18 cellular contexts compared by ENCODE assay signal in the genomic region with DNA sequence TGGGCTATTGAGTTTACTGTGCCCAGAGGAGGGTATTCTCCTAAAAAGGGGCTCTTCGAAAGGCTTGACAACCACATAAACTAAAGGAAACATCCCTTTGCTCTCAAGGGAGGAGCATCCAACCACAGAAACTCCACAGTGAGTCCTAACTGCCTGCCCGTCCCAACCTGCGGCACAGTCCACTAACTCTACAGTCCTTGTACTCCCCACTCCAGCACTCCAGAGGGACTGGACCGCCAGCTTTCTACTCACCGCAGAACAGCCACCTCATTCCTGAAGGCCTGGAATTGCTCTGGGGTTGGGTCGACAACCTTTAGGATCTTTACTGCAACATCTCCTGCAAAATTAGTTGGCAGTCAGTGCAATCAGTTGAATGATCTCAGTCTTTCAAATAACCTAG. TPM values are rescaled to one million over a fixed set of nuclear protein-coding genes. Genes with fewer than 3 reads are reported as not detected.
"Had no signal": no experiment of that assay in that cellular context is flagged by ENCODE, and none has a peak within 500 bp of the region (broad histone marks: within the 10 kb centered on the region; RNA-seq: fewer than 3 reads in every experiment).

No MANE protein-coding gene starts in this region.

- H3K27ac ChIP-seq: SK-N-MC had no signal

- H3K27me3 ChIP-seq: testis had no signal

- ATAC-seq: effector memory CD8-positive, alpha-beta T cell; mucosa of descending colon; stimulated activated naive CD8-positive, alpha-beta T cell treated with anti-CD3 and anti-CD28 coated beads, Interleukin-15, amount 100 ng/mL, for 72 hours; T-cell had no signal

- H3K4me3 ChIP-seq: mucosa of descending colon, SK-N-MC, testis had no signal

- H3K4me3 Mint-ChIP-seq: activated B cell treated with CpG ODN at 0.5 μM for 24 hours; activated CD4-positive, alpha-beta T cell treated with anti-CD3 and anti-CD28 coated beads, Interleukin-2, amount 10 ng/mL, durations not matched to agents 7 days and 5 days; activated T-helper 1 cell treated with anti-CD3 and anti-CD28 coated beads, Interleukin-12 subunit alpha, Interleukin-12 subunit beta, Interleukin-2, Interleukin-4 antibody, amounts not matched to agents 30 ng/mL and 10 ng/mL and 1 ng/mL, durations not matched to agents 14 hours and 24 hours and 36 hours; effector memory CD8-positive, alpha-beta T cell; nephron; stimulated activated naive CD8-positive, alpha-beta T cell treated with anti-CD3 and anti-CD28 coated beads, Interleukin-15, amount 100 ng/mL, for 72 hours; T-cell had no signal

- H3K4me1 Mint-ChIP-seq: nephron; stimulated activated naive CD8-positive, alpha-beta T cell treated with anti-CD3 and anti-CD28 coated beads, Interleukin-15, amount 100 ng/mL, for 72 hours; T-cell had no signal

- H3K9me3 Mint-ChIP-seq: activated B cell treated with CpG ODN at 0.5 μM for 24 hours; activated CD4-positive, alpha-beta T cell treated with anti-CD3 and anti-CD28 coated beads, Interleukin-2, amount 10 ng/mL, durations not matched to agents 7 days and 5 days; activated T-helper 1 cell treated with anti-CD3 and anti-CD28 coated beads, Interleukin-12 subunit alpha, Interleukin-12 subunit beta, Interleukin-2, Interleukin-4 antibody, amounts not matched to agents 30 ng/mL and 10 ng/mL and 1 ng/mL, durations not matched to agents 14 hours and 24 hours and 36 hours; effector memory CD8-positive, alpha-beta T cell; nephron; stimulated activated naive CD8-positive, alpha-beta T cell treated with anti-CD3 and anti-CD28 coated beads, Interleukin-15, amount 100 ng/mL, for 72 hours; T-cell had no signal

- H3K27me3 Mint-ChIP-seq: activated B cell treated with CpG ODN at 0.5 μM for 24 hours; activated CD4-positive, alpha-beta T cell treated with anti-CD3 and anti-CD28 coated beads, Interleukin-2, amount 10 ng/mL, durations not matched to agents 7 days and 5 days; effector memory CD8-positive, alpha-beta T cell; stimulated activated naive CD8-positive, alpha-beta T cell treated with anti-CD3 and anti-CD28 coated beads, Interleukin-15, amount 100 ng/mL, for 72 hours; T-cell had no signal

- DNase-seq: activated B cell treated with CpG ODN at 0.5 μM for 24 hours; activated CD4-positive, alpha-beta T cell treated with anti-CD3 and anti-CD28 coated beads, Interleukin-2, amount 10 ng/mL, durations not matched to agents 7 days and 5 days; activated naive CD4-positive, alpha-beta T cell treated with Interleukin-2 at 50 U/mL for 16 hours; central memory CD4-positive, alpha-beta T cell; effector memory CD8-positive, alpha-beta T cell; hippocampal formation; kidney glomerular epithelial cell; mammary epithelial cell; mucosa of descending colon; stimulated activated CD4-positive, alpha-beta T cell treated with anti-CD3 and anti-CD28 coated beads, Interleukin-2, amount 100 ng/mL, for 48 hours; stimulated activated naive CD8-positive, alpha-beta T cell treated with anti-CD3 and anti-CD28 coated beads, Interleukin-15, amount 100 ng/mL, for 72 hours; T-cell; testis had no signal

- H3K27ac Mint-ChIP-seq: activated CD4-positive, alpha-beta T cell treated with anti-CD3 and anti-CD28 coated beads, Interleukin-2, amount 10 ng/mL, durations not matched to agents 7 days and 5 days; activated T-helper 1 cell treated with anti-CD3 and anti-CD28 coated beads, Interleukin-12 subunit alpha, Interleukin-12 subunit beta, Interleukin-2, Interleukin-4 antibody, amounts not matched to agents 30 ng/mL and 10 ng/mL and 1 ng/mL, durations not matched to agents 14 hours and 24 hours and 36 hours; nephron had no signal

- H3K9me3 ChIP-seq: mucosa of descending colon, testis had no signal

RNA-seq across cellular contexts. Expression of a gene that starts 46.2 kb away (rescaled TPM):
- total RNA-seq: activated B cell treated with CpG ODN at 0.5 μM for 24 hours; activated CD4-positive, alpha-beta T cell treated with anti-CD3 and anti-CD28 coated beads, Interleukin-2, amount 10 ng/mL, durations not matched to agents 7 days and 5 days; activated T-helper 1 cell treated with anti-CD3 and anti-CD28 coated beads, Interleukin-12 subunit alpha, Interleukin-12 subunit beta, Interleukin-2, Interleukin-4 antibody, amounts not matched to agents 30 ng/mL and 10 ng/mL and 1 ng/mL, durations not matched to agents 14 hours and 24 hours and 36 hours; osteoblast; pulmonary artery endothelial cell; T-cell; testis had no signal
